In the genomic region with DNA sequence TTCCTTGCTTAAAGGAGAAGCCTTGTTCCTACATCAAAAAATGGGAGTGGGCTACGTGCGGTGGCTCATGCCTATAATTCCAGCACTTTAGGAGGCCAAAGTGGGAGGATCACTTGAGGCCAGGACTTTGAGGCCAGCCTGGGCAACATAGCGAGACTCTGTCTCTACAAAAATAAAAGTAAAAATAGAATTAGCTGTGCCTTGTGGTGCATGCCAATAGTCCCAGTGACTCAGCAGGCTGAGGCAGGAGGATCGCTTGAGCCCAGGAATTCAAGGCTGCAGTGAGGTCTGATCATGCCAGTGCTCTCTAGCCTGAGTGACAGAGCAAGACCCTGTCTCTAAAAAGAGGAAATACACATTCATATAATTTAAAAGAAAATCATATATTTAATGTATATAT, we compare ENCODE assay signal across 15 cellular contexts.
DNase-seq lines count a peak whose midpoint lies in the region; ATAC-seq and TF ChIP-seq lines count a peak whose summit lies in the region.
"Had no signal": no experiment of that assay in that cellular context is flagged by ENCODE, and none has a peak within 500 bp of the region (broad histone marks: within the 10 kb centered on the region; RNA-seq: fewer than 3 reads in every experiment).

No MANE protein-coding gene starts in this region.

- 70 to 76% (median 71%) methylated on average over 4 of the region's 4 CpGs for WGBS in heart left ventricle, 4 donors

- intact Hi-C loops in heart left ventricle (cut with DNase I) = no loop called here

- DNase-seq in HFFc6 (peak; percentile 57), astrocyte of the hippocampus (ENCODE audit: low read depth, low spot score) (peak; percentile 70), heart left ventricle (peak in 2 of 5 donors; percentile 33 to 60), NCI-H128 (lab: John Stamatoyannopoulos, UW; ENCODE audit: unreplicated experiment) (no peak), activated gamma-delta T cell treated with Interleukin-2 at 50 U/mL for 16 hours (no peak), SKM-1 (lab: John Stamatoyannopoulos, UW; ENCODE audit: unreplicated experiment) (no peak)
- DNase-seq: activated naive CD8-positive, alpha-beta T cell treated with anti-CD3 and anti-CD28 coated beads, Interleukin-2, amount 50 U/mL, for 24 hours; CD4-positive, CD25-positive, alpha-beta regulatory T cell; effector CD8-positive, alpha-beta T cell; H7; stimulated activated CD4-positive, alpha-beta T cell treated with anti-CD3 and anti-CD28 coated beads, Interleukin-12 subunit alpha, Interleukin-12 subunit beta, amount 100 ng/mL, for 4 hours had no signal

- H3K9ac ChIP-seq in skeletal muscle tissue (ENCODE audit: low read depth in 1 of 3, low read length in 3 of 3) = no peak overlapping the region

- H3K4me1 ChIP-seq in heart left ventricle (peaks cover 0 to 46% (median 26%) of the 10 kb centered on the region in 12 donors), skeletal muscle tissue (ENCODE audit: control insufficient read depth in 3 of 3, insufficient read depth in 3 of 3, low read length in 3 of 3) (peaks cover 22 to 28% (median 23%) of the 10 kb centered on the region in 3 donors)

- H3K27me3 ChIP-seq in heart left ventricle (no peaks in the 10 kb centered on the region), skeletal muscle tissue (ENCODE audit: control insufficient read depth in 3 of 3, insufficient read depth in 3 of 3, low read length in 3 of 3) (no peaks in the 10 kb centered on the region)

- no peaks in the 10 kb centered on the region for H3K9me3 ChIP-seq in heart left ventricle
- no peaks in the 10 kb centered on the region for H3K9me3 ChIP-seq in skeletal muscle tissue (ENCODE audit: control insufficient read depth in 3 of 3, low read length in 3 of 3)

- no peaks in the 10 kb centered on the region for H3K27me3 Mint-ChIP-seq in HFFc6 (ENCODE audit: insufficient read depth)
- H3K27me3 Mint-ChIP-seq: activated naive CD8-positive, alpha-beta T cell treated with anti-CD3 and anti-CD28 coated beads, Interleukin-2, amount 50 U/mL, for 24 hours had no signal

- no peak for TF ChIP-seq CTCF in HFFc6 (IDR thresholded peaks at IDR 0.05)
- TF ChIP-seq CTCF in heart left ventricle (IDR thresholded peaks at IDR 0.05) = no peak

- H3K27ac Mint-ChIP-seq in HFFc6 = no peak overlapping the region
- H3K27ac Mint-ChIP-seq: activated naive CD8-positive, alpha-beta T cell treated with anti-CD3 and anti-CD28 coated beads, Interleukin-2, amount 50 U/mL, for 24 hours; CD4-positive, CD25-positive, alpha-beta regulatory T cell; nephron; T-helper 2 cell treated with Interferon-gamma antibody and Interleukin-4, amounts not matched to agents 5 μg/mL and 100 μg/mL, for 36 hours had no signal

- no peaks in the 10 kb centered on the region for H3K9me3 Mint-ChIP-seq in HFFc6
- H3K9me3 Mint-ChIP-seq: activated naive CD8-positive, alpha-beta T cell treated with anti-CD3 and anti-CD28 coated beads, Interleukin-2, amount 50 U/mL, for 24 hours; nephron; T-helper 2 cell treated with Interferon-gamma antibody and Interleukin-4, amounts not matched to agents 5 μg/mL and 100 μg/mL, for 36 hours had no signal

- H3K36me3 ChIP-seq in heart left ventricle (peaks cover 0 to 31% (median 5%) of the 10 kb centered on the region in 9 donors), skeletal muscle tissue (ENCODE audit: control insufficient read depth in 3 of 3, insufficient read depth in 3 of 3, low read length in 3 of 3) (peaks cover 0 to 8% (median 7%) of the 10 kb centered on the region in 3 donors)

- H3K4me1 Mint-ChIP-seq in HFFc6 (ENCODE audit: low read depth) = peaks cover 14% of the 10 kb centered on the region
- H3K4me1 Mint-ChIP-seq: activated naive CD8-positive, alpha-beta T cell treated with anti-CD3 and anti-CD28 coated beads, Interleukin-2, amount 50 U/mL, for 24 hours had no signal

- no peak overlapping the region for H3K4me3 Mint-ChIP-seq in HFFc6
- H3K4me3 Mint-ChIP-seq: activated naive CD8-positive, alpha-beta T cell treated with anti-CD3 and anti-CD28 coated beads, Interleukin-2, amount 50 U/mL, for 24 hours; CD4-positive, CD25-positive, alpha-beta regulatory T cell; nephron; T-helper 2 cell treated with Interferon-gamma antibody and Interleukin-4, amounts not matched to agents 5 μg/mL and 100 μg/mL, for 36 hours had no signal

- H3K4me3 ChIP-seq in heart left ventricle (no peak overlapping the region), skeletal muscle tissue (ENCODE audit: low read length in 3 of 3) (no peak overlapping the region)

- H3K27ac ChIP-seq in heart left ventricle (peak overlapping the region in 6 of 12 donors; percentile 2 to 51 (median 24)), skeletal muscle tissue (ENCODE audit: low read depth, low read length) (peak overlapping the region; percentile 46)

- ATAC-seq in heart left ventricle (peak; percentile 28 to 87 (median 63)), GM18498 (IDR thresholded peaks at IDR 0.05; ENCODE audit: unreplicated experiment) (no peak)
- ATAC-seq: activated naive CD8-positive, alpha-beta T cell treated with anti-CD3 and anti-CD28 coated beads, Interleukin-2, amount 50 U/mL, for 24 hours had no signal

- no peaks in the 10 kb centered on the region for H3K36me3 Mint-ChIP-seq in HFFc6 (ENCODE audit: low read depth)
- H3K36me3 Mint-ChIP-seq: CD4-positive, CD25-positive, alpha-beta regulatory T cell had no signal

- no peak for TF ChIP-seq POLR2A in heart left ventricle (IDR thresholded peaks at IDR 0.05)

Comparison
In these comparisons a context has a peak if more than half of its experiments do, and no peak if none do; other contexts are left out.
1. DNase-seq: peak in HFFc6 (single experiment) and astrocyte of the hippocampus (single experiment); none in NCI-H128 (single experiment), activated gamma-delta T cell treated with Interleukin-2 at 50 U/mL for 16 hours (single experiment) and SKM-1 (single experiment).